11 cellular contexts compared by ENCODE assay signal in genomic region chr1:19640363-19641316, GRCh38. TPM values are rescaled to one million over a fixed set of nuclear protein-coding genes. Genes with fewer than 3 reads are reported as not detected.
DNase-seq lines count a peak whose midpoint lies in the region; ATAC-seq and TF ChIP-seq lines count a peak whose summit lies in the region.
"Had no signal": no experiment of that assay in that cellular context is flagged by ENCODE, and none has a peak within 500 bp of the region (broad histone marks: within the 10 kb centered on the region; RNA-seq: fewer than 3 reads in every experiment).

No MANE protein-coding gene starts in this region.

- no peak overlapping the region for H3K4me3 ChIP-seq in effector memory CD4-positive, alpha-beta T cell (ENCODE audit: insufficient read depth, low read depth, low read length, poor library complexity, severe bottlenecking)

- in situ Hi-C loops in G401 (cut with HindIII; ENCODE audit: low sequenced_read_pairs): loop anchor here (25.0 kb wide), 1 partner anchor 303 kb away; no protein-coding TSS in a partner anchor

- no peak overlapping the region for H3K27ac ChIP-seq in effector memory CD4-positive, alpha-beta T cell (ENCODE audit: insufficient read depth, low read length, poor library complexity, severe bottlenecking)

- peaks cover 66% of the 10 kb centered on the region for H3K27me3 Mint-ChIP-seq in nephron progenitor cell (ENCODE audit: low read depth, poor library complexity)

- peaks cover 13% of the 10 kb centered on the region for H3K4me1 ChIP-seq in effector memory CD4-positive, alpha-beta T cell (ENCODE audit: control insufficient read depth, insufficient read depth, low read length, poor library complexity, severe bottlenecking)

- peaks cover 10% of the 10 kb centered on the region for H3K4me1 Mint-ChIP-seq in nephron progenitor cell

- H3K9me3 ChIP-seq in effector memory CD4-positive, alpha-beta T cell (ENCODE audit: control insufficient read depth, low read length): no peaks in the 10 kb centered on the region

- H3K9me3 Mint-ChIP-seq in nephron progenitor cell: no peaks in the 10 kb centered on the region

- no peaks in the 10 kb centered on the region for H3K36me3 ChIP-seq in effector memory CD4-positive, alpha-beta T cell (ENCODE audit: control insufficient read depth, insufficient read depth, low read length)

- no peaks in the 10 kb centered on the region for H3K36me3 Mint-ChIP-seq in nephron progenitor cell (ENCODE audit: low read depth)

- no peak for ATAC-seq in GM18505 (IDR thresholded peaks at IDR 0.05; ENCODE audit: unreplicated experiment)
- ATAC-seq: stimulated activated naive CD8-positive, alpha-beta T cell treated with anti-CD3 and anti-CD28 coated beads, Interleukin-15, Interleukin-2, amounts not matched to agents 100 U/mL and 50 U/mL, for 24 hours had no signal

- H3K4me3 Mint-ChIP-seq in nephron progenitor cell: no peak overlapping the region

- TF ChIP-seq CTCF in nephron progenitor cell (IDR thresholded peaks at IDR 0.05): no peak

- H3K27ac Mint-ChIP-seq in nephron progenitor cell: no peak overlapping the region

- H3K27me3 ChIP-seq in effector memory CD4-positive, alpha-beta T cell (replicated peaks; ENCODE audit: control insufficient read depth, insufficient read depth, low read length, poor library complexity, severe bottlenecking): no peaks in the 10 kb centered on the region

- DNase-seq in DMS 273 treated with DMSO at 0.1 percent for 48 hours (lab: John Stamatoyannopoulos, UW) (peak; percentile 82), NCI-H2196 (lab: John Stamatoyannopoulos, UW; ENCODE audit: unreplicated experiment) (peak; percentile 81), dermis blood vessel endothelial cell (peak; percentile 49), nephron progenitor cell (peak; percentile 32), Kasumi-1 (lab: John Stamatoyannopoulos, UW) (no peak), G401 (ENCODE audit: low spot score) (no peak)
- no peak for DNase-seq in effector memory CD4-positive, alpha-beta T cell
- DNase-seq: amygdala; DND-41; stimulated activated naive CD8-positive, alpha-beta T cell treated with anti-CD3 and anti-CD28 coated beads, Interleukin-15, Interleukin-2, amounts not matched to agents 100 U/mL and 50 U/mL, for 24 hours had no signal

- no peak for TF ChIP-seq POLR2A in GM18505 (IDR thresholded peaks at IDR 0.05; ENCODE audit: borderline replicate concordance, extremely low read depth, insufficient read depth, insufficient read length)

RNA-seq across cellular contexts. Expression of gene NBL1, which starts 3.5 kb away (rescaled TPM):
- total RNA-seq in dermis blood vessel endothelial cell: 98.2 and 156 TPM in 2 replicates
- 15.8 and 26.2 TPM in 2 replicates for total RNA-seq in G401 (2014; rRNA removed; shearing (Covaris generic))

RNA-seq across cellular contexts. Expression of gene HTR6, which starts 24.0 kb away (rescaled TPM):
- total RNA-seq in dermis blood vessel endothelial cell: not detected in 2 replicates
- total RNA-seq in G401 (2014; rRNA removed; shearing (Covaris generic)): 0.14 and 0.62 TPM in 2 replicates

Comparison
In these comparisons a context has a peak if more than half of its experiments do, and no peak if none do; other contexts are left out.
1. DNase-seq: peak in DMS 273 treated with DMSO at 0.1 percent for 48 hours (single experiment), NCI-H2196 (single experiment), dermis blood vessel endothelial cell (single experiment) and nephron progenitor cell (single experiment); none in Kasumi-1 (0 of 2), effector memory CD4-positive, alpha-beta T cell (0 of 3) and G401 (single experiment).